ENCODE assay signal across 27 cellular contexts in genomic region chr16:8583712-8584111, GRCh38. TPM values are rescaled to one million over a fixed set of nuclear protein-coding genes. Genes with fewer than 3 reads are reported as not detected.
DNase-seq lines count a peak whose midpoint lies in the region; ATAC-seq and TF ChIP-seq lines count a peak whose summit lies in the region.
"Had no signal": no experiment of that assay in that cellular context is flagged by ENCODE, and none has a peak within 500 bp of the region (broad histone marks: within the 10 kb centered on the region; RNA-seq: fewer than 3 reads in every experiment).

No MANE protein-coding gene starts in this region.

- ATAC-seq in omental fat pad (ENCODE audit: low FRiP score) = no peak
- ATAC-seq: activated naive CD4-positive, alpha-beta T cell treated with anti-CD3 and anti-CD28 coated beads, Interleukin-2, amount 50 U/mL, for 72 hours; gastroesophageal sphincter; left colon; T-helper 17 cell; upper lobe of right lung had no signal

- TF ChIP-seq CTCF in omental fat pad (IDR thresholded peaks at IDR 0.05) = no peak

- H3K4me3 ChIP-seq in H7 (ENCODE audit: insufficient read depth, low read depth, low read length) = no peak overlapping the region
- H3K4me3 ChIP-seq: breast epithelium, gastroesophageal sphincter, HAP-1, ovary, skin epidermis, suprapubic skin, upper lobe of right lung had no signal

- peak; percentile 33 for DNase-seq in COLO668 (lab: John Stamatoyannopoulos, UW; ENCODE audit: unreplicated experiment)
- DNase-seq in H7 = peak; percentile 76
- peak; percentile 55 for DNase-seq in NCI-H69 (lab: John Stamatoyannopoulos, UW)
- DNase-seq in iPS-NIHi11 (ENCODE audit: low spot score) = peak; percentile 63
- no peak for DNase-seq in activated naive CD4-positive, alpha-beta T cell (lab: John Stamatoyannopoulos, UW)
- DNase-seq in UCSD-AML1 (lab: John Stamatoyannopoulos, UW; ENCODE audit: unreplicated experiment) = no peak
- no peak for DNase-seq in omental fat pad (ENCODE audit: low spot score)
- no peak for DNase-seq in AG08395 (ENCODE audit: low spot score)
- DNase-seq: hippocampal formation; left colon; NCI-H524 treated with DMSO at 0.1 percent for 48 hours; NK-92 treated with Interleukin-12 subunit alpha and Interleukin-12 subunit beta, amount 100 ng/mL, for 24 hours; ovary; stimulated activated naive CD4-positive, alpha-beta T cell; T-helper 17 cell; upper lobe of right lung had no signal

- H3K27me3 ChIP-seq in H7 (ENCODE audit: control insufficient read depth, insufficient read depth, low read length) = peaks cover 10% of the 10 kb centered on the region
- H3K27me3 ChIP-seq: ovary had no signal

- H3K36me3 ChIP-seq in H7 (replicated peaks; ENCODE audit: control insufficient read depth, insufficient read depth, low read length) = no peaks in the 10 kb centered on the region
- H3K36me3 ChIP-seq: breast epithelium, gastroesophageal sphincter, HAP-1, ovary, suprapubic skin, upper lobe of right lung had no signal

RNA-seq across cellular contexts. Expression of gene TMEM114, which starts 6.6 kb away (rescaled TPM):
- 4.1 TPM in 1 of 2 replicates, not detected in the other for total RNA-seq in H7 (2014; rRNA removed; shearing (Covaris generic))
- not detected for total RNA-seq in omental fat pad
- total RNA-seq: activated naive CD4-positive, alpha-beta T cell treated with anti-CD3 and anti-CD28 coated beads, Interleukin-2, amount 50 U/mL, for 72 hours; activated T-helper 2 cell treated with anti-CD3 and anti-CD28 coated beads, Interferon-gamma antibody, Interleukin-2, Interleukin-4, amounts not matched to agents 10 μg/mL and 5 μg/mL and 100 μg/mL, durations not matched to agents 14 hours and 24 hours and 36 hours; breast epithelium; fibroblast of lung; gastroesophageal sphincter; left colon; mammary epithelial cell; mucosa of gallbladder; ovary; renal cortical epithelial cell; suprapubic skin; T-helper 17 cell; upper lobe of right lung had no signal

RNA-seq across cellular contexts. Expression of gene METTL22, which starts 37.8 kb away (rescaled TPM):
- total RNA-seq in H7 (2014; rRNA removed; shearing (Covaris generic)) = 43.7 and 53.6 TPM in 2 replicates
- 10 to 100 TPM; 16.7 to 40.0 (median 24.5) TPM for total RNA-seq in omental fat pad

Comparison
In these comparisons a context has a peak if more than half of its experiments do, and no peak if none do; other contexts are left out.
1. DNase-seq: peak in COLO668 (single experiment), H7 (single experiment), NCI-H69 (single experiment) and iPS-NIHi11 (single experiment); none in activated naive CD4-positive, alpha-beta T cell (0 of 4), UCSD-AML1 (single experiment), omental fat pad (single experiment) and AG08395 (single experiment).